10 cellular contexts compared by ENCODE assay signal in genomic region chr6:127567476-127567875, GRCh38. TPM values are rescaled to one million over a fixed set of nuclear protein-coding genes. Genes with fewer than 3 reads are reported as not detected.
"Had no signal": no experiment of that assay in that cellular context is flagged by ENCODE, and none has a peak within 500 bp of the region (broad histone marks: within the 10 kb centered on the region; RNA-seq: fewer than 3 reads in every experiment).

No MANE protein-coding gene starts in this region.

- ATAC-seq: GM23338, K562 had no signal

- H3K4me1 ChIP-seq: HAP-1 had no signal

- DNase-seq: H7, HFFc6, IMR-90, Kasumi-1, KG1 had no signal

- H3K4me2 ChIP-seq: GM23338 had no signal

- H3K9me3 ChIP-seq: HAP-1 had no signal

- H3K27ac ChIP-seq: HL-60 had no signal

- H3K4me3 ChIP-seq: GM23338, HAP-1, K562 had no signal

- H2AFZ ChIP-seq: GM23338 had no signal

- H3K36me3 ChIP-seq: HAP-1 had no signal

- FAIRE-seq: K562 had no signal

RNA-seq across cellular contexts. Expression of gene C6orf58, which starts 9.5 kb away (rescaled TPM):
- total RNA-seq: GM23338, H7, HT1080, IMR-90, K562 had no signal
